In the genomic region with DNA sequence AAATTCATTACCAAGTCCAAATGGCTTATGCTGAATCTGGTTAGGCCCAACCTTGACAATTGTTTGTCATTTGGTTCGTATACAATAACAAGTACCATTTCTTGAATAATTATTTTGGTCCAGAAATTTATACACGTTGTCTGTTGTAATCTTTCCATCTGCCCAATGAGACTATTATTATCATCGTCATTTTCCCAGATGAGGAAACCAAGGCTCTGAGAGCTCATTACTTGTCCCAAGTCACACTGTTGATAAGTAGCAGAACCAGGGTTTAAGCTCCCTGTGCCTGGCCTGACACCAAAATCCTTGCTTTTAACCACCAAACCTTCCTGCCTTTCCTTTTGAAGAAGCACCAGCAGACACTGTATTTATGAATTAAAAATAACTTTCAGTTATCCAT, we compare ENCODE assay signal across 25 cellular contexts.
A peak's percentile ranks its signal among the peaks of the same experiment; 100 is the strongest.
DNase-seq lines count a peak whose midpoint lies in the region; ATAC-seq and TF ChIP-seq lines count a peak whose summit lies in the region.
"Had no signal": no experiment of that assay in that cellular context is flagged by ENCODE, and none has a peak within 500 bp of the region (broad histone marks: within the 10 kb centered on the region; RNA-seq: fewer than 3 reads in every experiment).

No MANE protein-coding gene starts in this region.

- no peaks in the 10 kb centered on the region for H3K27me3 Mint-ChIP-seq in CD4-positive, alpha-beta T cell

- H3K27me3 ChIP-seq in esophagus muscularis mucosa (no peaks in the 10 kb centered on the region), muscle layer of colon (ENCODE audit: control insufficient read depth in 1 of 2, insufficient read depth in 2 of 2, low read length in 2 of 2) (no peaks in the 10 kb centered on the region), sigmoid colon (no peaks in the 10 kb centered on the region)
- no peaks in the 10 kb centered on the region for H3K27me3 ChIP-seq in CD4-positive, alpha-beta T cell (ENCODE audit: control insufficient read depth, insufficient read depth, low read length)
- H3K27me3 ChIP-seq: BE2C, BLaER1 had no signal

- no peaks in the 10 kb centered on the region for H3K9me3 Mint-ChIP-seq in CD4-positive, alpha-beta T cell
- H3K9me3 Mint-ChIP-seq: CD4-positive, CD25-positive, alpha-beta regulatory T cell; CD8-positive, alpha-beta T cell had no signal

- ATAC-seq in CD4-positive, alpha-beta T cell (ENCODE audit: poor library complexity), result no peak
- ATAC-seq: CD8-positive, alpha-beta T cell; GM12878 had no signal

- H3K9me3 ChIP-seq in esophagus muscularis mucosa, result no peaks in the 10 kb centered on the region
- no peaks in the 10 kb centered on the region for H3K9me3 ChIP-seq in muscle layer of colon (ENCODE audit: low read length)
- H3K9me3 ChIP-seq in sigmoid colon, result no peaks in the 10 kb centered on the region
- no peaks in the 10 kb centered on the region for H3K9me3 ChIP-seq in CD4-positive, alpha-beta T cell (ENCODE audit: control insufficient read depth, low read length)
- H3K9me3 ChIP-seq: BE2C, Caco-2 had no signal

- POLR2A ChIA-PET in CD4-positive, alpha-beta T cell (lab: Charles Lee), result no interaction called here

- intact Hi-C loops in esophagus muscularis mucosa (cut with DNase I) (no loop called here), sigmoid colon (cut with DNase I) (no loop called here)
- intact Hi-C loops in CD4-positive, alpha-beta T cell (cut with DNase I, micrococcal nuclease), result no loop called here

- no peak overlapping the region for H3K4me3 Mint-ChIP-seq in CD4-positive, alpha-beta T cell
- H3K4me3 Mint-ChIP-seq: CD14-positive monocyte; CD4-positive, CD25-positive, alpha-beta regulatory T cell; CD8-positive, alpha-beta T cell had no signal

- TF ChIP-seq CTCF in esophagus muscularis mucosa (IDR thresholded peaks at IDR 0.05) (no peak), sigmoid colon (IDR thresholded peaks at IDR 0.05) (no peak)
- TF ChIP-seq CTCF in CD4-positive, alpha-beta T cell (IDR thresholded peaks at IDR 0.05), result no peak

- H3K4me1 Mint-ChIP-seq in CD4-positive, alpha-beta T cell (ENCODE audit: low read depth), result no peaks in the 10 kb centered on the region

- no peaks in the 10 kb centered on the region for H3K36me3 Mint-ChIP-seq in CD4-positive, alpha-beta T cell (ENCODE audit: low read depth)
- H3K36me3 Mint-ChIP-seq: CD14-positive monocyte; CD4-positive, CD25-positive, alpha-beta regulatory T cell; CD8-positive, alpha-beta T cell had no signal

- DNase-seq in esophagus muscularis mucosa (ENCODE audit: extremely low spot score) (no peak), sigmoid colon (no peak), HuH-7 (ENCODE audit: low spot score) (no peak), HPDE6-E6E7 (ENCODE audit: extremely low spot score) (no peak), dedifferentiated amniotic fluid mesenchymal stem cell (ENCODE audit: extremely low spot score) (no peak)
- no peak for DNase-seq in CD4-positive, alpha-beta T cell
- DNase-seq: 8988T; ACHN; BE2C; C1 segment of cervical spinal cord; Caco-2; Calu3; CD4-positive, CD25-positive, alpha-beta regulatory T cell; CD8-positive, alpha-beta T cell; DMS 273 treated with DMSO at 0.1 percent for 48 hours; DMS153; DMS53; DMS79; DND-41; EL; GDM1 had no signal

- CTCF ChIA-PET in CD4-positive, alpha-beta T cell (lab: Charles Lee), result no interaction called here

- H3K9ac ChIP-seq in muscle layer of colon (ENCODE audit: low read length), result no peak overlapping the region
- H3K9ac ChIP-seq: BLaER1 had no signal

- H3K36me3 ChIP-seq in esophagus muscularis mucosa (no peaks in the 10 kb centered on the region), muscle layer of colon (ENCODE audit: insufficient read depth, low read length) (no peaks in the 10 kb centered on the region), sigmoid colon (no peaks in the 10 kb centered on the region)
- H3K36me3 ChIP-seq: BE2C, BLaER1 had no signal

- H3K27ac ChIP-seq in esophagus muscularis mucosa (replicated peaks in 1 of 4), result peak overlapping the region; percentile 20 to 66 (median 32)
- peak overlapping the region; percentile 44 for H3K27ac ChIP-seq in muscle layer of colon (ENCODE audit: low read depth, low read length)
- H3K27ac ChIP-seq in sigmoid colon, result peak overlapping the region in 3 of 4 donors; percentile 69 to 82 (median 75)
- no peak overlapping the region for H3K27ac ChIP-seq in CD4-positive, alpha-beta T cell (ENCODE audit: low read depth, low read length)
- H3K27ac ChIP-seq: BLaER1 had no signal

- no peak for TF ChIP-seq POLR2A in esophagus muscularis mucosa (IDR thresholded peaks at IDR 0.05; ENCODE audit: low read depth)
- TF ChIP-seq POLR2A in sigmoid colon (IDR thresholded peaks at IDR 0.05), result no peak

- H3K4me1 ChIP-seq in esophagus muscularis mucosa (peaks cover 0 to 32% (median 22%) of the 10 kb centered on the region in 4 donors), muscle layer of colon (ENCODE audit: insufficient read depth, low read length) (peaks cover 20% of the 10 kb centered on the region), sigmoid colon (peaks cover 0 to 40% (median 29%) of the 10 kb centered on the region in 4 donors)
- H3K4me1 ChIP-seq: BE2C, Caco-2 had no signal

- WGBS in esophagus muscularis mucosa, result 64% methylated on average over 3 of the region's 3 CpGs
- 90 to 93% methylated on average over 3 of the region's 3 CpGs for WGBS in sigmoid colon, 2 donors

- H3K27ac Mint-ChIP-seq in CD4-positive, alpha-beta T cell, result no peak overlapping the region
- H3K27ac Mint-ChIP-seq: CD14-positive monocyte; CD4-positive, CD25-positive, alpha-beta regulatory T cell; CD8-positive, alpha-beta T cell had no signal

- TF ChIP-seq EP300 in esophagus muscularis mucosa (IDR thresholded peaks at IDR 0.05) (no peak), sigmoid colon (IDR thresholded peaks at IDR 0.05) (peak in 2 of 4 donors; percentile 47 to 61)

- H3K4me3 ChIP-seq in esophagus muscularis mucosa, result no peak overlapping the region
- H3K4me3 ChIP-seq in muscle layer of colon (ENCODE audit: low read depth in 1 of 2, low read length in 2 of 2), result no peak overlapping the region
- no peak overlapping the region for H3K4me3 ChIP-seq in sigmoid colon
- H3K4me3 ChIP-seq: BLaER1, GM12878 had no signal
